8 cellular contexts compared by ENCODE assay signal in the genomic region with DNA sequence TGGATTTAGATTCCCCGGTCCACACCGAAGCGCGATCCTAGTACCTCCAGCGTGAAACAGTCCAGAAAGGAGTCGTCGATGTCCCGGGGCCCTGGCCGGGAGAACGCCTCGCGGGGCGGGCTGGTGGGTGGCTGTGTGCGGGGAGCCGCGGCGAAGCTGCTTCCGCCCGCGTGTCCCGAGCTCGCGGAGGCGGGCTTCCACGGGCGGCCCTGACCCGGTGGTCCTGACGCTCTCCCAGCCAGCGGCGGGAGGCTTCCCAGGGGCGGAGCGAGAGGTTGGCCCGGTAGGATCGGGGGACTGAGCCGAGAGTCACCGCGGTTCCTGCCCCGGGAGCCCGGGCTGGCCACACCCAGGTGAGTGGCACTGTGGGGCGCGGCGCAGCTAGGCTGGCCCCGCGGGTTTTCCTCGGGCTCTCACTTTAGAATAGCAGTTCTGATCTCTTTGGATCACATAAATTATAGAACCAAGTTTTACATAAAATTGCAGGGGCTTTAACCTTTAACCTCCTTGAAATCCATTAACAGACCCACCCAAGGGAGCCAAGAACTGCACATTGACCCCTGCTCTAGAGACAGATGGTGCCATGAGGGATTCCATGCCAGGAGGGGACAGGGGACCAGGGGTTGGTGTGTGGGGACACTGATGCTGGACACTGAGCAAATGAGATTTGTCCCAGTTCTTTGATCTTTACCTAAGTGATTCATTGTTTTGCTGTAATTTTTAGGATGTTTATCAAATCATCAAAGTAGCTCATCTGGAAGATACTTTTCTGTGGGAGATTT. TPM values are rescaled to one million over a fixed set of nuclear protein-coding genes. Genes with fewer than 3 reads are reported as not detected.
DNase-seq lines count a peak whose midpoint lies in the region; ATAC-seq and TF ChIP-seq lines count a peak whose summit lies in the region.

No MANE protein-coding gene starts in this region.

- 10 to 12% methylated on average over 44 to 45 of the region's 45 CpGs for WGBS in esophagus, 2 donors

- no peak overlapping the region for H2AFZ ChIP-seq in MM.1S (ENCODE audit: low read length)

- H3K36me3 Mint-ChIP-seq in T-helper 1 cell treated with Interleukin-12 subunit alpha and Interleukin-12 subunit beta and Interleukin-4 antibody, amounts not matched to agents 30 μg/mL and 1 μg/mL, for 36 hours (ENCODE audit: low read depth) = peaks cover 1% of the 10 kb centered on the region
- no peaks in the 10 kb centered on the region for H3K36me3 Mint-ChIP-seq in nephron progenitor cell (ENCODE audit: low read depth)

- no peaks in the 10 kb centered on the region for H4K20me1 ChIP-seq in MM.1S (ENCODE audit: insufficient read depth, low read length)

- CTCF ChIA-PET in BJ (lab: Yijun Ruan, JAX) = no interaction called here

- H3K27ac ChIP-seq in esophagus (ENCODE audit: low read depth in 2 of 2, low read length in 1 of 2) (no peak overlapping the region), MM.1S (ENCODE audit: low read length) (no peak overlapping the region)

- peaks cover 48% of the 10 kb centered on the region for H3K27me3 Mint-ChIP-seq in T-helper 1 cell treated with Interleukin-12 subunit alpha and Interleukin-12 subunit beta and Interleukin-4 antibody, amounts not matched to agents 30 μg/mL and 1 μg/mL, for 36 hours (ENCODE audit: low read depth)
- no peaks in the 10 kb centered on the region for H3K27me3 Mint-ChIP-seq in nephron progenitor cell (ENCODE audit: low read depth, poor library complexity)

- peaks cover 31% of the 10 kb centered on the region for H3K27me3 ChIP-seq in BJ (ENCODE audit: control insufficient read depth, insufficient read depth, low read length)
- H3K27me3 ChIP-seq in esophagus (ENCODE audit: control insufficient read depth in 1 of 2, insufficient read depth in 2 of 2, low read length in 2 of 2) = peaks cover 0 to 13% of the 10 kb centered on the region in 2 donors
- no peaks in the 10 kb centered on the region for H3K27me3 ChIP-seq in MM.1S (replicated peaks; ENCODE audit: insufficient read depth, low read length)

- H3K9me3 ChIP-seq in esophagus (ENCODE audit: control insufficient read depth in 2 of 2, insufficient read depth in 1 of 2, low read depth in 1 of 2, low read length in 1 of 2) (no peaks in the 10 kb centered on the region), MM.1S (replicated peaks; ENCODE audit: insufficient read depth, low read length) (no peaks in the 10 kb centered on the region)

- H3K4me2 ChIP-seq in MM.1S (ENCODE audit: low read depth, low read length) = no peak overlapping the region

- no peaks in the 10 kb centered on the region for H3F3A ChIP-seq in MM.1S (ENCODE audit: insufficient read depth, low read length)

- no peak overlapping the region for H3K27ac Mint-ChIP-seq in T-helper 1 cell treated with Interleukin-12 subunit alpha and Interleukin-12 subunit beta and Interleukin-4 antibody, amounts not matched to agents 30 μg/mL and 1 μg/mL, for 36 hours
- no peak overlapping the region for H3K27ac Mint-ChIP-seq in nephron progenitor cell

- POLR2A ChIA-PET in BJ (lab: Charles Lee) = no interaction called here

- H3K4me1 ChIP-seq in esophagus (ENCODE audit: control insufficient read depth in 2 of 2, insufficient read depth in 2 of 2, low read length in 1 of 2) (peaks cover 0 to 3% of the 10 kb centered on the region in 2 donors), MM.1S (ENCODE audit: low read length) (no peaks in the 10 kb centered on the region)

- H3K4me3 ChIP-seq in BJ (ENCODE audit: low read depth, low read length) (peak overlapping the region; percentile 9; the same call in 1 of the 2 replicates), esophagus (ENCODE audit: low read depth in 1 of 2, low read length in 2 of 2) (peak overlapping the region; percentile 29 to 41), MM.1S (ENCODE audit: low read length) (no peak overlapping the region)

- H3K9me2 ChIP-seq in MM.1S (replicated peaks; ENCODE audit: insufficient read depth, low read length) = no peaks in the 10 kb centered on the region

- peak overlapping the region; percentile 61 for H3K4me3 Mint-ChIP-seq in T-helper 1 cell treated with Interleukin-12 subunit alpha and Interleukin-12 subunit beta and Interleukin-4 antibody, amounts not matched to agents 30 μg/mL and 1 μg/mL, for 36 hours
- peak overlapping the region; percentile 48 for H3K4me3 Mint-ChIP-seq in nephron progenitor cell

- H3K9ac ChIP-seq in MM.1S (ENCODE audit: low read length) = no peak overlapping the region

- TF ChIP-seq CTCF in BJ (IDR thresholded peaks at IDR 0.05; ENCODE audit: insufficient read depth, low read depth, low read length) (no peak), nephron progenitor cell (IDR thresholded peaks at IDR 0.05) (no peak), MM.1S (IDR thresholded peaks at IDR 0.05; ENCODE audit: low read length) (no peak)

- no peaks in the 10 kb centered on the region for H3K79me2 ChIP-seq in MM.1S (ENCODE audit: low read length)

- no peaks in the 10 kb centered on the region for H3K9me3 Mint-ChIP-seq in T-helper 1 cell treated with Interleukin-12 subunit alpha and Interleukin-12 subunit beta and Interleukin-4 antibody, amounts not matched to agents 30 μg/mL and 1 μg/mL, for 36 hours
- H3K9me3 Mint-ChIP-seq in nephron progenitor cell = no peaks in the 10 kb centered on the region

- H3K4me1 Mint-ChIP-seq in T-helper 1 cell treated with Interleukin-12 subunit alpha and Interleukin-12 subunit beta and Interleukin-4 antibody, amounts not matched to agents 30 μg/mL and 1 μg/mL, for 36 hours (ENCODE audit: low read depth) = peaks cover 8% of the 10 kb centered on the region
- no peaks in the 10 kb centered on the region for H3K4me1 Mint-ChIP-seq in nephron progenitor cell

- DNase-seq in BJ (ENCODE audit: low read depth) = no peak
- no peak for DNase-seq in nephron progenitor cell
- DNase-seq in NCI-H146 treated with DMSO at 0.1 percent for 48 hours (lab: John Stamatoyannopoulos, UW; ENCODE audit: unreplicated experiment) = no peak
- no peak for DNase-seq in COLO668 (lab: John Stamatoyannopoulos, UW; ENCODE audit: unreplicated experiment)
- no peak for DNase-seq in MM.1S

- H3K36me3 ChIP-seq in BJ (ENCODE audit: control insufficient read depth, insufficient read depth, low read length) (no peaks in the 10 kb centered on the region), esophagus (ENCODE audit: control insufficient read depth in 2 of 2, insufficient read depth in 2 of 2, low read length in 1 of 2) (no peaks in the 10 kb centered on the region), MM.1S (replicated peaks; ENCODE audit: insufficient read depth, low read length) (no peaks in the 10 kb centered on the region)

- ATAC-seq in GM19455 (IDR thresholded peaks at IDR 0.05; ENCODE audit: unreplicated experiment) = no peak

RNA-seq across cellular contexts. Expression of a gene that starts 29.2 kb away (rescaled TPM):
- polyA plus RNA-seq in BJ (2011; rRNA removed) (0.07 TPM in 1 of 2 replicates, not detected in the other), esophagus (under 1 TPM in 1 of 2 donors, not detected in 1; 0.01 TPM)
- not detected in 2 replicates for polyA minus RNA-seq in BJ (2011; rRNA and poly(A)+ RNA removed)
